In the genomic region with DNA sequence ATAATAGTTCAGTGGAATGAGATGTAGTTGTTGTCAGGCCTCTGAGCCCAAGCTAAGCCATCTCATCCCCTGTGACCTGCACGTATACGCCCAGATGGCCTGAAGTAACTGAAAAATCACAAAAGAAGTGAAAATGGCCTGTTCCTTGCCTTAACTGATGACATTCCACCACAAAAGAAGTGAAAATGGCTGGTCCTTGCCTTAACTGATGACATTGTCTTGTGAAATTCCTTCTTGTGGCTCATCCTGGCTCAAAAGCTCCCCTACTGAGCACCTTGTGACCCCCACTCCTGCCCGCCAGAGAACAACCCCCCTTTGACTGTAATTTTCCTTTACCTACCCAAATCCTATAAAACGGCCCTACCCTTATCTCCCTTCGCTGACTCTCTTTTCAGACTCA, we compare ENCODE assay signal across 2 cellular contexts.
TF ChIP-seq lines count a peak whose summit lies in the region.

No MANE protein-coding gene starts in this region.

TF ChIP-seq in GM23338, 12 proteins besides CTCF, POLR2A, EP300 and RAD21:
- peak; percentile 51; the same call in 1 of the 2 replicates for TF ChIP-seq NANOG (IDR thresholded peaks at IDR 0.05; ENCODE audit: borderline replicate concordance)

TF ChIP-seq in H1, 55 proteins besides CTCF, POLR2A, EP300 and RAD21:
- peak; percentile 23 for TF ChIP-seq NANOG (IDR thresholded peaks at IDR 0.05; ENCODE audit: insufficient read depth, low read depth, low read length, poor library complexity, severe bottlenecking)
TF ChIP-seq in H1: peak in this region for 1; not testable (repeated sequence) for 54.
